In genomic region chr6:84560431-84561375, GRCh38 we compare ENCODE assay signal across 17 cellular contexts.
DNase-seq lines count a peak whose midpoint lies in the region; ATAC-seq and TF ChIP-seq lines count a peak whose summit lies in the region.
"Had no signal": no experiment of that assay in that cellular context is flagged by ENCODE, and none has a peak within 500 bp of the region (broad histone marks: within the 10 kb centered on the region; RNA-seq: fewer than 3 reads in every experiment).

No MANE protein-coding gene starts in this region.

- H3K9me3 ChIP-seq in SK-N-SH (no peaks in the 10 kb centered on the region), mesenchymal stem cell (ENCODE audit: control insufficient read depth, low read length) (no peaks in the 10 kb centered on the region), right atrium auricular region (peaks cover 0 to 3% of the 10 kb centered on the region in 2 donors), uterus (no peaks in the 10 kb centered on the region)
- H3K9me3 ChIP-seq: BLaER1 treated with 17β-estradiol and CSF1 and Interleukin-3, amounts not matched to agents 10 nM and 100 nM had no signal

- no peak overlapping the region for H2AK5ac ChIP-seq in mesenchymal stem cell (ENCODE audit: low read length, severe bottlenecking)

- DNase-seq in SK-N-SH (no peak), glomerular visceral epithelial cell (ENCODE audit: extremely low spot score) (peak; percentile 71), mesenchymal stem cell (no peak), right atrium auricular region (ENCODE audit: low spot score) (no peak), uterus (no peak)
- DNase-seq in stimulated activated CD4-positive, alpha-beta T cell treated with anti-CD3 and anti-CD28 coated beads, Interleukin-2, amount 100 ng/mL, for 48 hours = no peak
- DNase-seq: 8988T; CD8-positive, alpha-beta T cell; DMS153; DMS79; GDM1; GM23248; HCEC 1CT; IMR-90 had no signal

- WGBS in SK-N-SH (ENCODE audit: low lambda C conversion rate) = 73% methylated on average over 9 of the region's 9 CpGs
- WGBS in mesenchymal stem cell = 77% methylated on average over 7 of the region's 9 CpGs

- TF ChIP-seq EP300 in SK-N-SH (IDR thresholded peaks at IDR 0.05; ENCODE audit: borderline replicate concordance in 1 of 2, low read depth in 1 of 2, low read length in 1 of 2) = no peak

- H3K4me3 ChIP-seq in SK-N-SH (ENCODE audit: low read depth in 2 of 2, low read length in 1 of 2) (no peak overlapping the region), mesenchymal stem cell (ENCODE audit: insufficient read depth in 1 of 2, low read depth in 1 of 2, low read length in 2 of 2) (no peak overlapping the region), right atrium auricular region (no peak overlapping the region), uterus (no peak overlapping the region)
- H3K4me3 ChIP-seq: BLaER1 treated with 17β-estradiol and CSF1 and Interleukin-3, amounts not matched to agents 10 nM and 100 nM; GM23248 had no signal

- H3K27ac ChIP-seq in SK-N-SH (ENCODE audit: low read depth in 2 of 2, low read length in 1 of 2) (no peak overlapping the region), mesenchymal stem cell (ENCODE audit: low read length, poor library complexity, severe bottlenecking) (peak overlapping the region; percentile 9), right atrium auricular region (no peak overlapping the region), uterus (no peak overlapping the region)
- H3K27ac ChIP-seq: BLaER1 treated with 17β-estradiol and CSF1 and Interleukin-3, amounts not matched to agents 10 nM and 100 nM; GM23248 had no signal

- H3K27me3 ChIP-seq in SK-N-SH (ENCODE audit: insufficient read depth) (no peaks in the 10 kb centered on the region), mesenchymal stem cell (ENCODE audit: control insufficient read depth in 1 of 2, insufficient read depth in 1 of 2, low read length in 2 of 2) (no peaks in the 10 kb centered on the region), right atrium auricular region (no peaks in the 10 kb centered on the region), uterus (no peaks in the 10 kb centered on the region)
- H3K27me3 ChIP-seq: BLaER1 treated with 17β-estradiol and CSF1 and Interleukin-3, amounts not matched to agents 10 nM and 100 nM had no signal

- no peak overlapping the region for H2BK120ac ChIP-seq in mesenchymal stem cell (ENCODE audit: low read depth, low read length)

- CTCF ChIA-PET in SK-N-SH (lab: Yijun Ruan, JAX) = no interaction called here

- no peak overlapping the region for H3K4ac ChIP-seq in mesenchymal stem cell (ENCODE audit: low read depth in 1 of 2, low read length in 2 of 2)

- H3K4me1 ChIP-seq in SK-N-SH (ENCODE audit: control insufficient read depth in 1 of 2, insufficient read depth in 2 of 2, low read depth in 1 of 2, low read length in 1 of 2) = no peaks in the 10 kb centered on the region
- peaks cover 2% of the 10 kb centered on the region for H3K4me1 ChIP-seq in mesenchymal stem cell (ENCODE audit: control insufficient read depth, insufficient read depth, low read depth, low read length)
- H3K4me1 ChIP-seq in right atrium auricular region = no peaks in the 10 kb centered on the region
- no peaks in the 10 kb centered on the region for H3K4me1 ChIP-seq in uterus
- H3K4me1 ChIP-seq: BLaER1 treated with 17β-estradiol and CSF1 and Interleukin-3, amounts not matched to agents 10 nM and 100 nM had no signal

- TF ChIP-seq RAD21 in SK-N-SH (IDR thresholded peaks at IDR 0.05; ENCODE audit: low read length) = no peak

- POLR2A ChIA-PET in SK-N-SH (lab: Yijun Ruan, JAX) = no interaction called here

- H2AFZ ChIP-seq in SK-N-SH (ENCODE audit: low read depth) (no peak overlapping the region), mesenchymal stem cell (ENCODE audit: low read depth, low read length) (no peak overlapping the region)
- H2AFZ ChIP-seq: GM23248 had no signal

- no peak overlapping the region for H2BK12ac ChIP-seq in mesenchymal stem cell (ENCODE audit: low read length in 2 of 2)

- peaks cover 4% of the 10 kb centered on the region for H3F3A ChIP-seq in SK-N-SH (replicated peaks; ENCODE audit: insufficient read depth)

- H4K8ac ChIP-seq in mesenchymal stem cell (ENCODE audit: low read length) = no peak overlapping the region

- no peak for TF ChIP-seq POLR2A in uterus (IDR thresholded peaks at IDR 0.05)

- no peak overlapping the region for H2BK5ac ChIP-seq in mesenchymal stem cell (ENCODE audit: low read depth, low read length, poor library complexity, severe bottlenecking)

- TF ChIP-seq CTCF in SK-N-SH (IDR thresholded peaks at IDR 0.05) (no peak), right atrium auricular region (IDR thresholded peaks at IDR 0.05) (no peak), uterus (IDR thresholded peaks at IDR 0.05) (no peak)

- no peak overlapping the region for H3K18ac ChIP-seq in mesenchymal stem cell (ENCODE audit: low read depth in 1 of 2, low read length in 2 of 2)

- H3K4me2 ChIP-seq in SK-N-SH (no peak overlapping the region), mesenchymal stem cell (ENCODE audit: low read length, poor library complexity, severe bottlenecking) (no peak overlapping the region)
- H3K4me2 ChIP-seq: BLaER1 treated with 17β-estradiol and CSF1 and Interleukin-3, amounts not matched to agents 10 nM and 100 nM had no signal

- no peak overlapping the region for H4K91ac ChIP-seq in mesenchymal stem cell (ENCODE audit: low read length)

- intact Hi-C loops in uterus (cut with DNase I; ENCODE audit: low total_unique reads) = no loop called here

- H3K79me1 ChIP-seq in mesenchymal stem cell (replicated peaks; ENCODE audit: low read length, poor library complexity, severe bottlenecking) = no peaks in the 10 kb centered on the region

- no peak overlapping the region for H3K14ac ChIP-seq in mesenchymal stem cell (ENCODE audit: low read length in 2 of 2)

- H3K36me3 ChIP-seq in SK-N-SH (replicated peaks in 1 of 2; ENCODE audit: control insufficient read depth in 1 of 2, insufficient read depth in 2 of 2, low read length in 1 of 2) (no peaks in the 10 kb centered on the region), mesenchymal stem cell (ENCODE audit: control insufficient read depth in 1 of 2, insufficient read depth in 2 of 2, low read depth in 1 of 2, low read length in 2 of 2) (no peaks in the 10 kb centered on the region), right atrium auricular region (no peaks in the 10 kb centered on the region), uterus (no peaks in the 10 kb centered on the region)
- H3K36me3 ChIP-seq: BLaER1 treated with 17β-estradiol and CSF1 and Interleukin-3, amounts not matched to agents 10 nM and 100 nM had no signal

- no peaks in the 10 kb centered on the region for H3K9me2 ChIP-seq in SK-N-SH

- no peak overlapping the region for H2BK15ac ChIP-seq in mesenchymal stem cell (ENCODE audit: low read depth, poor library complexity, severe bottlenecking)

- peak; percentile 58; the same call in 2 of the 3 replicates for ATAC-seq in SK-N-SH treated with all-trans-retinoic acid at 6 μM for 48 hours
- no peak for ATAC-seq in HG03025 (IDR thresholded peaks at IDR 0.05; ENCODE audit: low FRiP score, unreplicated experiment)
- ATAC-seq: CD8-positive, alpha-beta T cell had no signal

- H3K23ac ChIP-seq in mesenchymal stem cell (ENCODE audit: low read length in 2 of 2) = no peak overlapping the region

- H3K9ac ChIP-seq in SK-N-SH (no peak overlapping the region), mesenchymal stem cell (ENCODE audit: low read length) (no peak overlapping the region)
- H3K9ac ChIP-seq: BLaER1 treated with 17β-estradiol and CSF1 and Interleukin-3, amounts not matched to agents 10 nM and 100 nM; GM23248 had no signal

- H4K20me1 ChIP-seq in SK-N-SH (ENCODE audit: insufficient read depth) = no peaks in the 10 kb centered on the region
- H4K20me1 ChIP-seq: BLaER1 treated with 17β-estradiol and CSF1 and Interleukin-3, amounts not matched to agents 10 nM and 100 nM had no signal

- no peaks in the 10 kb centered on the region for H3K79me2 ChIP-seq in SK-N-SH (ENCODE audit: insufficient read depth)

TF ChIP-seq in SK-N-SH treated with all-trans-retinoic acid at 6 μM for 48 hours, 23 proteins besides CTCF, POLR2A, EP300 and RAD21 (continues in another document):
- no peak for TF ChIP-seq ISL1 (CRISPR knock-in tag; IDR thresholded peaks at IDR 0.05)
- TF ChIP-seq ZNF8 (CRISPR knock-in tag; IDR thresholded peaks at IDR 0.05) = no peak
- TF ChIP-seq ZFP3 (CRISPR knock-in tag; IDR thresholded peaks at IDR 0.05) = no peak
- TF ChIP-seq, protein P1, sequence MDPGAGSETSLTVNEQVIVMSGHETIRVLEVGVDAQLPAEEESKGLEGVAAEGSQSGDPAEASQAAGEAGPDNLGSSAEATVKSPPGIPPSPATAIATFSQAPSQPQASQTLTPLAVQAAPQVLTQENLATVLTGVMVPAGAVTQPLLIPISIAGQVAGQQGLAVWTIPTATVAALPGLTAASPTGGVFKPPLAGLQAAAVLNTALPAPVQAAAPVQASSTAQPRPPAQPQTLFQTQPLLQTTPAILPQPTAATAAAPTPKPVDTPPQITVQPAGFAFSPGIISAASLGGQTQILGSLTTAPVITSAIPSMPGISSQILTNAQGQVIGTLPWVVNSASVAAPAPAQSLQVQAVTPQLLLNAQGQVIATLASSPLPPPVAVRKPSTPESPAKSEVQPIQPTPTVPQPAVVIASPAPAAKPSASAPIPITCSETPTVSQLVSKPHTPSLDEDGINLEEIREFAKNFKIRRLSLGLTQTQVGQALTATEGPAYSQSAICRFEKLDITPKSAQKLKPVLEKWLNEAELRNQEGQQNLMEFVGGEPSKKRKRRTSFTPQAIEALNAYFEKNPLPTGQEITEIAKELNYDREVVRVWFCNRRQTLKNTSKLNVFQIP (CRISPR knock-in tag; IDR thresholded peaks at IDR 0.05; ENCODE audit: borderline replicate concordance, low read depth) = no peak
- no peak for TF ChIP-seq OSR1 (CRISPR knock-in tag; IDR thresholded peaks at IDR 0.05)

TF ChIP-seq in SK-N-SH, 30 proteins besides CTCF, POLR2A, EP300 and RAD21 (continues in another document):
- TF ChIP-seq USF1 (IDR thresholded peaks at IDR 0.05; ENCODE audit: borderline replicate concordance, low read depth) (no peak), YY1 (IDR thresholded peaks at IDR 0.05; ENCODE audit: low read depth) (no peak), GABPA (IDR thresholded peaks at IDR 0.05; ENCODE audit: low read depth) (no peak)
